8 cellular contexts compared by ENCODE assay signal in the genomic region with DNA sequence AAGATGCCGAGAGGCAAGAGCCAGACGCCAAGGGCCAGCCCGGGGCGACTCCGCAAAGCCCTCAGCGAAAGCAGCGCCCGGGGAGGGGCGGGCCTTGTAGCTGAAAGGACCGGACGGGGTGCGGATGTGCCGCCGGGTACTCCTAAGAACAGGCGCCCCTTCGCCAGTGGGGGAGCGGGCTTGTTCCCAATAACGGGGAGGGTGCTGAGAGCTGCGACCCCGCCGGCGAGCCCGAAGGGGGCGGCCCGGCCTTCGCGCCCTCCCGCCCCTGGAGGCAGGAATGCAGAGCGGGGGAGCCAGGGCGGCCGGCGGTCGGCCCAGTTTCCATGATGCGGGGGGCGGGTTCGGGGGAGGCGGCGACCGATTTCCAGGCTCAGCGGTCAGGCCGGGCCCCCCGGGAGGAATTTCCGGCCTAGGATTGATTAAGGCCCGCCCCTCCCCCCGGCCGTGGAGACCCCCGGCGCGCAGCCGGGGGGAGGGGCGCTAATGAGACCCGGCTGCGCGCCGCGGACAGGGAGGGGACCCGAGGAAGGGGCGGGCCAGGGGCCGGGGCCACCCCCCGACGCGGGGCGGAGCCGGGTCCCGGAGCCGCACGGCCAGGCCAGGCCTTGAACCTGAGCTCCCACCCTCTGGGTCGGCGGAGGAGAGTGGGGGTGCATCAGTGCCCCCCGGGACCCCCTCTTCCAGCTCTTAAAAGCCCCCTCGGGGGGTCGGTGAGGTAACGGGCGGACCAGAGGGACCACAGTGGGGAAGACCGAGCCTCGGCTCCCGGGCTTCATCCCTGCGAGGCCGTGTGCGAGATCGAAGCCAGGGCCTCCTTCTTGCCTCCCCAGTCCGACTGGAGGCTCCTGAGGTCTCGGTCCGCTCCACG. TPM values are rescaled to one million over a fixed set of nuclear protein-coding genes. Genes with fewer than 3 reads are reported as not detected.
A peak's percentile ranks its signal among the peaks of the same experiment; 100 is the strongest.
DNase-seq lines count a peak whose midpoint lies in the region; ATAC-seq and TF ChIP-seq lines count a peak whose summit lies in the region.

No MANE protein-coding gene starts in this region.

- peak; percentile 40 for DNase-seq in activated CD4-positive, alpha-beta T cell treated with anti-CD3 and anti-CD28 coated beads for 1 hour
- DNase-seq in choroid plexus epithelial cell (ENCODE audit: low read depth) (peak; percentile 82), left lung (peak; percentile 67 to 87)
- peak in 2 of 3 experiments; percentile 28 to 37 for DNase-seq in stimulated activated CD4-positive, alpha-beta T cell treated with anti-CD3 and anti-CD28 coated beads, TNF-alpha, amount 100 ng/mL, for 4 hours (ENCODE audit: low read depth in 3 of 3)

- peak; percentile 69 for ATAC-seq in left lung
- no peak for ATAC-seq in HG02642 (IDR thresholded peaks at IDR 0.05; ENCODE audit: poor library complexity, unreplicated experiment)
- ATAC-seq in HG03175 (IDR thresholded peaks at IDR 0.05; ENCODE audit: unreplicated experiment) = no peak

- H3K27ac ChIP-seq in BLaER1 (0 out of 2 replicates have a peak overlapping the region, but pooled peaks have one; percentile 4), HUES6 (ENCODE audit: low read depth, low read length) (peak overlapping the region; percentile 98), left lung (peak overlapping the region; percentile 58 to 91)

- peaks cover 58% of the 10 kb centered on the region for H4K20me1 ChIP-seq in BLaER1

- H3K4me3 ChIP-seq in BLaER1 = peak overlapping the region; percentile 71
- H3K4me3 ChIP-seq in HUES6 (ENCODE audit: low read depth, low read length) = peak overlapping the region; percentile 97
- H3K4me3 ChIP-seq in choroid plexus epithelial cell (ENCODE audit: low read depth, low read length) = peak overlapping the region; percentile 69
- peak overlapping the region; percentile 41 to 54 for H3K4me3 ChIP-seq in left lung

- peak overlapping the region; percentile 57 for H3K9ac ChIP-seq in BLaER1
- peak overlapping the region; percentile 99 for H3K9ac ChIP-seq in HUES6 (ENCODE audit: low read length)

- peaks cover 9% of the 10 kb centered on the region; the same call in 1 of the 2 replicates for H3K36me3 ChIP-seq in BLaER1
- peaks cover 7% of the 10 kb centered on the region; the same call in 1 of the 2 replicates for H3K36me3 ChIP-seq in HUES6 (ENCODE audit: control insufficient read depth, insufficient read depth, low read length)
- no peaks in the 10 kb centered on the region for H3K36me3 ChIP-seq in left lung

- TF ChIP-seq CTCF in choroid plexus epithelial cell (conservative IDR thresholded peaks at IDR 0.05; ENCODE audit: low read depth, low read length) = peak; percentile 60
- peak; percentile 53 to 60 for TF ChIP-seq CTCF in left lung (IDR thresholded peaks at IDR 0.05)

- peak overlapping the region; percentile 96 for H3K4me2 ChIP-seq in BLaER1

- intact Hi-C loops in left lung (cut with DNase I) = no loop called here

- no peaks in the 10 kb centered on the region for H3K9me3 ChIP-seq in BLaER1
- H3K9me3 ChIP-seq in HUES6 (ENCODE audit: control insufficient read depth, insufficient read depth, low read depth, low read length) = no peaks in the 10 kb centered on the region
- no peaks in the 10 kb centered on the region for H3K9me3 ChIP-seq in left lung

- H3K4me1 ChIP-seq in BLaER1 (peaks cover 22% of the 10 kb centered on the region), HUES6 (ENCODE audit: control insufficient read depth, insufficient read depth, low read length) (peaks cover 17% of the 10 kb centered on the region; the same call in 1 of the 2 replicates), left lung (peaks cover 13 to 43% of the 10 kb centered on the region in 2 donors)

- peaks cover 85% of the 10 kb centered on the region for H3K27me3 ChIP-seq in BLaER1
- peaks cover 12% of the 10 kb centered on the region; the same call in 1 of the 2 replicates for H3K27me3 ChIP-seq in HUES6 (ENCODE audit: control insufficient read depth, insufficient read depth, low read length)
- H3K27me3 ChIP-seq in left lung = peaks cover 29 to 79% of the 10 kb centered on the region in 2 donors

RNA-seq across cellular contexts. Expression of a gene that starts 0.9 kb away (rescaled TPM):
- 1 to 10 TPM; 5.7 to 6.2 TPM for total RNA-seq in left lung

RNA-seq across cellular contexts. Expression of a gene that starts 57.1 kb away (rescaled TPM):
- 10 to 100 TPM; 66.0 to 70.0 TPM for total RNA-seq in left lung

Comparison
In these comparisons a context has a peak if more than half of its experiments do, and no peak if none do; other contexts are left out.
1. H3K27ac ChIP-seq: peak in every context shown above with its lines; median percentile 98 in HUES6; 74 in left lung; 4 in BLaER1.